Comparison of ENCODE assay signal across 8 cellular contexts in the genomic region with DNA sequence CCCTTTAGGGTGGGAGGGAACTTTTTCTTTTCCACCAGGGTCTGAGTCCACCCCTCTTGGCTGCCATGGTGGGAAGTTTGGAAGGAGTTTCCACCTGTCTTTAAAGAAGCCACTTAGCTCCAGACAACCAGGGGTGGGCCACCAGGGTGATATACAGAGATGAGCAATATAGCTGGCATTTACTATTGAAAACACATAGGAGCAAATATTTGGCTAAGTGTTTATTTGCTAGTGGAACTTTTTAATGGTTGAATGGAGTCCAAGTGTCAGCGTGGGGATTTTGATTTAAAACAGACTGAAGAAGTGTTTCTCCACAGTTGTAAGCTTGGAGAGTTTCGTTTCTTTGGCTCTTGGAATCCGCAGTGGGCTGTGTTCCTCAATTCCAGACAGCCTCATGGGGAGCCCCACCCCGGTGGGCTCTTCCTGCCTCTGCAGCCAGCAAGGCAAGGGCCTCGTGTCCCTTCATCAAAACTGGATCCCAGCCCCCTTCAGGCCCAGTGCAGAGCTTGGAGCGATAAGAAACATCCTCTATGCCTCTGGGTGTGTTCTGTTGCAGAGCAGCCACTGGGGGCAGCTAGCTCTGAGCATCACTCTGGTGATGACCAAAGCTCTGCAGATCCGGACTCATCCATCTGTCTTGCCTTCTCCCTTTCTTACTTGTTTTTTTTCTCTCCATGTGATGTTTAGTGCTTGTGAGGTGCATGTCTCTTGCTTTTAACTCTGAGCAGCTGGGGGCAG. TPM values are rescaled to one million over a fixed set of nuclear protein-coding genes. Genes with fewer than 3 reads are reported as not detected.
DNase-seq lines count a peak whose midpoint lies in the region; TF ChIP-seq lines count a peak whose summit lies in the region.

No MANE protein-coding gene starts in this region.

- DNase-seq in mammary epithelial cell (no peak), breast epithelium (ENCODE audit: low spot score in 2 of 2) (no peak), NCI-H82 (lab: John Stamatoyannopoulos, UW) (peak; percentile 90), epithelial cell of proximal tubule (ENCODE audit: low read depth) (no peak), NCI-H146 treated with DMSO at 0.1 percent for 48 hours (lab: John Stamatoyannopoulos, UW; ENCODE audit: unreplicated experiment) (no peak), ureter (ENCODE audit: low spot score) (no peak)
- no peak for DNase-seq in stimulated activated CD8-positive, alpha-beta memory T cell treated with anti-CD3 and anti-CD28 coated beads, Interleukin-4, amount 100 ng/mL, for 48 hours

- no peak overlapping the region for H3K9ac ChIP-seq in mammary epithelial cell (ENCODE audit: insufficient read depth, low read length)
- H3K9ac ChIP-seq in stomach smooth muscle (ENCODE audit: low read length in 2 of 2): no peak overlapping the region

- H4K20me1 ChIP-seq in mammary epithelial cell (ENCODE audit: insufficient read depth, low read length): no peaks in the 10 kb centered on the region

- in situ Hi-C loops in mammary epithelial cell (cut with MboI; ENCODE audit: low sequenced_read_pairs in 2 of 2): no loop called here

- CTCF ChIA-PET in mammary epithelial cell (lab: Charles Lee; ENCODE audit: low non-redundant PET): no interaction called here

- H3K27ac ChIP-seq in mammary epithelial cell (ENCODE audit: insufficient read depth, low read depth, low read length) (no peak overlapping the region), breast epithelium (no peak overlapping the region), stomach smooth muscle (ENCODE audit: low read length) (no peak overlapping the region)

- no peaks in the 10 kb centered on the region for H3K79me2 ChIP-seq in mammary epithelial cell (ENCODE audit: insufficient read depth, low read length)

- no peaks in the 10 kb centered on the region for H3K4me1 ChIP-seq in mammary epithelial cell (ENCODE audit: insufficient read depth, low read length)
- H3K4me1 ChIP-seq in breast epithelium: no peaks in the 10 kb centered on the region
- H3K4me1 ChIP-seq in stomach smooth muscle (ENCODE audit: control insufficient read depth, insufficient read depth, low read length): peaks cover 9% of the 10 kb centered on the region

- no peaks in the 10 kb centered on the region for H3K9me3 ChIP-seq in mammary epithelial cell (replicated peaks; ENCODE audit: insufficient read depth, low read length)
- no peaks in the 10 kb centered on the region for H3K9me3 ChIP-seq in breast epithelium
- no peaks in the 10 kb centered on the region for H3K9me3 ChIP-seq in stomach smooth muscle (ENCODE audit: control insufficient read depth in 2 of 2, low read length in 2 of 2)

- TF ChIP-seq POLR2A in breast epithelium (IDR thresholded peaks at IDR 0.05): no peak

- H3K27me3 ChIP-seq in mammary epithelial cell (ENCODE audit: insufficient read depth, low read length) (no peaks in the 10 kb centered on the region), breast epithelium (no peaks in the 10 kb centered on the region), stomach smooth muscle (ENCODE audit: control insufficient read depth in 1 of 2, insufficient read depth in 2 of 2, low read length in 2 of 2) (peaks cover 0 to 2% of the 10 kb centered on the region in 2 donors)

- 50% methylated on average over 5 of the region's 7 CpGs for WGBS in mammary epithelial cell (ENCODE audit: low coverage, missing lambda C conversion rate)

- TF ChIP-seq CTCF in mammary epithelial cell (conservative IDR thresholded peaks at IDR 0.05 in 1 of 2, IDR thresholded peaks at IDR 0.05 in 1 of 2; ENCODE audit: extremely low read depth in 1 of 2, insufficient read depth in 1 of 2, low read depth in 1 of 2, low read length in 2 of 2) (peak; percentile 40 to 44), breast epithelium (IDR thresholded peaks at IDR 0.05) (no peak), epithelial cell of proximal tubule (conservative IDR thresholded peaks at IDR 0.05; ENCODE audit: low read depth, low read length) (peak; percentile 35)

- no peak overlapping the region for H3K4me2 ChIP-seq in mammary epithelial cell (ENCODE audit: insufficient read depth, low read depth, low read length)

- intact Hi-C loops in mammary epithelial cell (cut with micrococcal nuclease) (no loop called here), breast epithelium (cut with DNase I; ENCODE audit: low total_unique reads) (no loop called here)

- H2AFZ ChIP-seq in mammary epithelial cell (ENCODE audit: low read depth, low read length): no peak overlapping the region

- H3K36me3 ChIP-seq in mammary epithelial cell (ENCODE audit: insufficient read depth, low read length) (no peaks in the 10 kb centered on the region), breast epithelium (no peaks in the 10 kb centered on the region), stomach smooth muscle (ENCODE audit: control insufficient read depth in 2 of 2, insufficient read depth in 2 of 2, low read length in 2 of 2) (no peaks in the 10 kb centered on the region)

- dilution Hi-C loops in mammary epithelial cell (cut with HindIII; ENCODE audit: low sequenced_read_pairs): loop anchor here (5.0 kb wide), 1 partner anchor 52 kb away; no protein-coding TSS in a partner anchor

- H3K4me3 ChIP-seq in mammary epithelial cell (replicated peaks in 1 of 3; ENCODE audit: insufficient read depth in 1 of 3, low read depth in 2 of 3, low read length in 3 of 3): no peak overlapping the region
- peak overlapping the region in 1 of 3 donors; percentile 19 for H3K4me3 ChIP-seq in breast epithelium
- H3K4me3 ChIP-seq in epithelial cell of proximal tubule (ENCODE audit: low read depth, low read length): no peak overlapping the region
- H3K4me3 ChIP-seq in stomach smooth muscle (ENCODE audit: low read length in 2 of 2): peak overlapping the region; percentile 29 to 49

- no TSS peak for BruUV-seq in mammary epithelial cell (replicated peaks; lab: Mats Ljungman, UMichigan)

RNA-seq across cellular contexts. Expression of a gene that starts 36.1 kb away (rescaled TPM):
- total RNA-seq in mammary epithelial cell: 1 to 10 TPM; 2.3 to 6.0 TPM
- polyA plus RNA-seq in mammary epithelial cell: 3.6 TPM
- 0.31 TPM for polyA minus RNA-seq in mammary epithelial cell
- 1 to 10 TPM in 1 of 3 donors, under 1 TPM in 2; 0.48 to 1.6 (median 0.88) TPM for total RNA-seq in breast epithelium
- total RNA-seq in epithelial cell of proximal tubule: 75.6 and 86.5 TPM in 2 replicates
- total RNA-seq in ureter: 0.60 TPM

Comparison
In these comparisons a context has a peak if more than half of its experiments do, and no peak if none do; other contexts are left out.
1. CTCF ChIP-seq: peak in mammary epithelial cell (2 of 2) and epithelial cell of proximal tubule (single experiment); none in breast epithelium (0 of 3).
2. H3K4me3 ChIP-seq: peak in stomach smooth muscle (2 of 2); none in mammary epithelial cell (0 of 3) and epithelial cell of proximal tubule (single experiment).
3. RNA of a gene that starts 36.1 kb away (total RNA-seq): 75.6 to 86.5 TPM in epithelial cell of proximal tubule; 2.3 to 6.0 TPM in mammary epithelial cell, 0.48 to 1.6 TPM in breast epithelium and 0.60 TPM in ureter (single experiment); every median in the first group is over 10 times any median in the second.